Comparison of ENCODE assay signal across 1 cellular context in genomic region chrX:71623105-71623450, GRCh38.
TF ChIP-seq lines count a peak whose summit lies in the region.

No MANE protein-coding gene starts in this region.

TF ChIP-seq in K562, 482 proteins besides CTCF, POLR2A, EP300 and RAD21:
- TF ChIP-seq CBX2 (IDR thresholded peaks at IDR 0.05; ENCODE audit: insufficient read depth, low read length, poor library complexity, severe bottlenecking) = no peak
- no peak for TF ChIP-seq HDAC2 (IDR thresholded peaks at IDR 0.05)
- no peak for TF ChIP-seq HOMEZ (CRISPR knock-in tag; IDR thresholded peaks at IDR 0.05)
- TF ChIP-seq BACH1 (tag; IDR thresholded peaks at IDR 0.05) = no peak
- TF ChIP-seq HMG20A (CRISPR knock-in tag; conservative IDR thresholded peaks at IDR 0.05) = no peak
- TF ChIP-seq ZNF431 (CRISPR knock-in tag; IDR thresholded peaks at IDR 0.05) = no peak
- TF ChIP-seq NBN (IDR thresholded peaks at IDR 0.05; ENCODE audit: low read depth) = no peak
- no peak for TF ChIP-seq CBX8 (IDR thresholded peaks at IDR 0.05; ENCODE audit: borderline replicate concordance, extremely low read depth, low read depth, low read length, poor library complexity, severe bottlenecking)
- TF ChIP-seq KLF1 (tag; IDR thresholded peaks at IDR 0.05) = no peak
- no peak for TF ChIP-seq ERF (CRISPR knock-in tag; IDR thresholded peaks at IDR 0.05)
- no peak for TF ChIP-seq NR0B1 (IDR thresholded peaks at IDR 0.05; ENCODE audit: partially characterized antibody)
